ENCODE assay signal across 9 cellular contexts in the genomic region with DNA sequence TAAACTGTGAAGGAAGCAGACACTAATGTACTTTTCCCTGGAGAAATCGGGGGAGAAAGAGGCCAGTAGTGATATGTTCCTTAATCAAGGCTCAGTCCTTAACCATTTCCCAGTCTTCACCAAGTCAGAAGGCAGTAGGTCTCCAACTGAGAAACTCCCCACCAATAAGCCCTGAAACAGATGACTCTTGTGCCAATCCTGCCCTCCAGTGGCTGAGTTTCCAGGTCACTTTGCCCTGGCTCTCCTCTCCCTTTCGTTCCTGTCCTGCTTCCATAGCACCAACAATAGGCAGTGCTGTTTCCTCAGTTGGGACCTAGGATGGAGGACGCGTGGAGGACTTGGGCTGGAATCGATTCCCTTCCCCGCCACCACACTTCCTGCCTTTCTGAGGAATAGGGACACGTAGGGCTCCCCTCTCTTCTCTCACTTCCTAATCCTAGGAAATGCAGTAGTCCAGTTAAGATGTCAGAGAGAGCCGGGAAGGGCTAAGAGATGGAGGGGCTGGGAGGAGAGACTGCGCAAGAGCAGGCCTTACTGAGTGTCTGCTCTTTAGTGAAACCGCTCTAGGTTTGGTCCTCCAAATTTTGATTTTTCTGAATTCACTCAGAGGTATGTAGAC. TPM values are rescaled to one million over a fixed set of nuclear protein-coding genes. Genes with fewer than 3 reads are reported as not detected.
A peak's percentile ranks its signal among the peaks of the same experiment; 100 is the strongest.
DNase-seq lines count a peak whose midpoint lies in the region; ATAC-seq and TF ChIP-seq lines count a peak whose summit lies in the region.
"Had no signal": no experiment of that assay in that cellular context is flagged by ENCODE, and none has a peak within 500 bp of the region (broad histone marks: within the 10 kb centered on the region; RNA-seq: fewer than 3 reads in every experiment).

No MANE protein-coding gene starts in this region.

- peak overlapping the region in 3 of 4 donors; percentile 11 to 24 (median 22) for H3K27ac ChIP-seq in gastrocnemius medialis
- H3K27ac ChIP-seq: skin epidermis had no signal

- H3K9me3 ChIP-seq in BE2C (no peaks in the 10 kb centered on the region), gastrocnemius medialis (no peaks in the 10 kb centered on the region)

- H3K4me1 ChIP-seq in BE2C (no peaks in the 10 kb centered on the region), gastrocnemius medialis (no peaks in the 10 kb centered on the region)

- DNase-seq in BE2C = peak; percentile 75
- DNase-seq in GM13977 (ENCODE audit: low spot score) = no peak
- peak; percentile 41 for DNase-seq in MV-4-11 (lab: John Stamatoyannopoulos, UW)
- DNase-seq in SKM-1 treated with dmso at 0.1 percent for 144 hours (lab: John Stamatoyannopoulos, UW; ENCODE audit: unreplicated experiment) = peak; percentile 49
- DNase-seq in fibroblast of the aortic adventitia (ENCODE audit: low read depth) = peak; percentile 82
- DNase-seq in gastrocnemius medialis = no peak

- ATAC-seq in gastrocnemius medialis (no peak), GM19324 (IDR thresholded peaks at IDR 0.05; ENCODE audit: low FRiP score, unreplicated experiment) (no peak), GM19455 (IDR thresholded peaks at IDR 0.05; ENCODE audit: unreplicated experiment) (no peak)

- H3K4me3 ChIP-seq in BE2C (ENCODE audit: low read depth, low read length) (no peak overlapping the region), fibroblast of the aortic adventitia (ENCODE audit: low read depth, low read length) (no peak overlapping the region), gastrocnemius medialis (no peak overlapping the region)
- H3K4me3 ChIP-seq: skin epidermis had no signal

- TF ChIP-seq CTCF in BE2C (IDR thresholded peaks at IDR 0.05; ENCODE audit: low read depth, low read length) (peak; percentile 89), GM13977 (IDR thresholded peaks at IDR 0.05; ENCODE audit: extremely low read depth, insufficient read depth, missing control alignments) (peak; percentile 65), fibroblast of the aortic adventitia (IDR thresholded peaks at IDR 0.05; ENCODE audit: insufficient read depth, low read length) (peak; percentile 68), gastrocnemius medialis (IDR thresholded peaks at IDR 0.05 in 4 of 5, conservative IDR thresholded peaks at IDR 0.05 in 1 of 5) (peak in 2 of 5 experiments; percentile 11 to 19)

- H3K36me3 ChIP-seq in BE2C (no peaks in the 10 kb centered on the region), gastrocnemius medialis (peaks cover 0 to 62% of the 10 kb centered on the region in 2 donors)

- intact Hi-C loops in gastrocnemius medialis (cut with DNase I; ENCODE audit: low total_unique reads) = no loop called here

- no peak for TF ChIP-seq POLR2A in gastrocnemius medialis (IDR thresholded peaks at IDR 0.05)

- in situ Hi-C loops in GM13977 (cut with MboI; ENCODE audit: low pct_unique_long_range_greater_than_20kb, low sequenced_read_pairs, unreplicated experiment) = no loop called here
- in situ Hi-C loops in gastrocnemius medialis (cut with MboI; ENCODE audit: low sequenced_read_pairs in 4 of 4) = no loop called here

- H3K27me3 ChIP-seq in BE2C (no peaks in the 10 kb centered on the region), gastrocnemius medialis (no peaks in the 10 kb centered on the region)

RNA-seq across cellular contexts. Expression of a gene that starts 23.4 kb away (rescaled TPM):
- polyA plus RNA-seq in BE2C (2012; ENCODE audit: insufficient read depth, insufficient read length, low read depth) = 1.3 TPM
- total RNA-seq in fibroblast of the aortic adventitia (ENCODE audit: low replicate concordance) = not detected in 2 replicates
- total RNA-seq in gastrocnemius medialis = not detected

Comparison
In these comparisons a context has a peak if more than half of its experiments do, and no peak if none do; other contexts are left out.
1. DNase-seq: peak in BE2C (single experiment), MV-4-11 (single experiment), SKM-1 treated with dmso at 0.1 percent for 144 hours (single experiment) and fibroblast of the aortic adventitia (single experiment); none in GM13977 (single experiment) and gastrocnemius medialis (0 of 2).